19 cellular contexts compared by ENCODE assay signal in the genomic region with DNA sequence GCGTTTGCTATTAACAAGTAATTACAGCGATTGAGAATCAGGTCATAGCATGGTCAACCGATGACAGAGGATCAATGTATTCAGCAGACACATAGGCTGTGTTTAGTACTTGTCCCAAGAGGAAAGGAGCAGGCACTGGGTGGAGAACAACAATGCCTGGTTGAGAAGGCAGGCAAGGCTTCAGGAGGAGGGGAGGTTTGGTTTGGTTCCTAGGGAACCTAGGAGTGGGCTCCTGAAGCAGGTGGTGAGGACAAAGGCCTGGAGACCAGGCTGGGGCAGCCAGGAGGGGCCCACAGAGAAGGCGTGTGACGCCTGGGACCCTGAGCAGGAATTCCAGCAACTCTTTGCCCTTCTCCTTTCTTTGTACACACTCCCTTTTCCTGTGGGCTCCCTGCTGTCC.
A peak's percentile ranks its signal among the peaks of the same experiment; 100 is the strongest.
DNase-seq lines count a peak whose midpoint lies in the region; ATAC-seq, FAIRE-seq and TF ChIP-seq lines count a peak whose summit lies in the region.
"Had no signal": no experiment of that assay in that cellular context is flagged by ENCODE, and none has a peak within 500 bp of the region (broad histone marks: within the 10 kb centered on the region; RNA-seq: fewer than 3 reads in every experiment).

No MANE protein-coding gene starts in this region.

- H3K27me3 ChIP-seq in GM23338 (ENCODE audit: insufficient read depth) (no peaks in the 10 kb centered on the region), pancreas (no peaks in the 10 kb centered on the region)
- H3K27me3 ChIP-seq: BLaER1 had no signal

- peaks cover 10% of the 10 kb centered on the region for H3K4me1 Mint-ChIP-seq in GM23338

- no peaks in the 10 kb centered on the region for H3K36me3 ChIP-seq in GM23338 (ENCODE audit: insufficient read depth)
- H3K36me3 ChIP-seq in pancreas: no peaks in the 10 kb centered on the region
- H3K36me3 ChIP-seq: BLaER1 had no signal

- H3K79me2 ChIP-seq in GM23338 (replicated peaks; ENCODE audit: insufficient read depth): no peaks in the 10 kb centered on the region

- H3F3A ChIP-seq in GM23338 (replicated peaks; ENCODE audit: low read depth): no peaks in the 10 kb centered on the region

- no peak overlapping the region for H3K27ac ChIP-seq in GM23338 (ENCODE audit: low read depth)
- H3K27ac ChIP-seq in pancreas: peak overlapping the region; percentile 43 to 84 (median 68)
- H3K27ac ChIP-seq: BLaER1 had no signal

- H3K36me3 Mint-ChIP-seq in GM23338 (ENCODE audit: low read depth): no peaks in the 10 kb centered on the region
- H3K36me3 Mint-ChIP-seq: CD8-positive, alpha-beta T cell had no signal

- FAIRE-seq in pancreas (lab: Jason Lieb, UNC): no peak
- FAIRE-seq: A204.1, D721Med, HepG2 had no signal

- DNase-seq in NCI-H2029 treated with DMSO at 0.1 percent for 48 hours (lab: John Stamatoyannopoulos, UW) (peak; percentile 46), NCI-H2029 (lab: John Stamatoyannopoulos, UW) (no peak), GM23338 (ENCODE audit: low spot score) (peak; percentile 12), NCI-H69 (lab: John Stamatoyannopoulos, UW) (peak; percentile 81), pancreas (peak in 1 of 6 donors; percentile 21), T1000 (lab: John Stamatoyannopoulos, UW) (no peak)
- DNase-seq in stimulated activated CD4-positive, alpha-beta T cell treated with anti-CD3 and anti-CD28 coated beads, Interleukin-12 subunit alpha, Interleukin-12 subunit beta, amount 100 ng/mL, for 4 hours: no peak
- DNase-seq: CD8-positive, alpha-beta T cell; EL; H7; KG1; NCI-H1048; NCI-H187; NK-92 treated with Interleukin-12 subunit alpha and Interleukin-12 subunit beta, amount 100 ng/mL, for 24 hours had no signal

- 32 to 45% methylated on average over 5 of the region's 5 CpGs for WGBS in pancreas, 2 donors

- H3K4me1 ChIP-seq in GM23338 (ENCODE audit: insufficient read depth): peaks cover 4% of the 10 kb centered on the region; the same call in 1 of the 2 replicates
- peaks cover 23 to 35% (median 28%) of the 10 kb centered on the region in 3 donors for H3K4me1 ChIP-seq in pancreas
- H3K4me1 ChIP-seq: BLaER1 had no signal

- no peaks in the 10 kb centered on the region for H4K20me1 ChIP-seq in GM23338 (replicated peaks; ENCODE audit: insufficient read depth)
- H4K20me1 ChIP-seq: BLaER1 had no signal

- intact Hi-C loops in pancreas (cut with DNase I): no loop called here

- H3K4me3 ChIP-seq in GM23338: no peak overlapping the region
- H3K4me3 ChIP-seq in pancreas: no peak overlapping the region
- H3K4me3 ChIP-seq: BLaER1 had no signal

- H3K27ac Mint-ChIP-seq in GM23338: no peak overlapping the region
- H3K27ac Mint-ChIP-seq: CD8-positive, alpha-beta T cell had no signal

- H3K27me3 Mint-ChIP-seq in GM23338 (ENCODE audit: insufficient read depth, low read depth, poor library complexity): peaks cover 3% of the 10 kb centered on the region

- no peaks in the 10 kb centered on the region for H3K9me3 ChIP-seq in pancreas
- H3K9me3 ChIP-seq: BLaER1 had no signal

- no peaks in the 10 kb centered on the region for H3K9me2 ChIP-seq in GM23338 (ENCODE audit: insufficient read depth)

- peak; percentile 75 for ATAC-seq in GM23338
- ATAC-seq in pancreas: peak; percentile 6 to 10 (median 7)
- ATAC-seq in GM18868 (IDR thresholded peaks at IDR 0.05; ENCODE audit: unreplicated experiment): no peak
- ATAC-seq: CD8-positive, alpha-beta T cell; HepG2 had no signal

- H3K9me3 Mint-ChIP-seq in GM23338: no peaks in the 10 kb centered on the region
- H3K9me3 Mint-ChIP-seq: CD8-positive, alpha-beta T cell had no signal

- H2AFZ ChIP-seq in GM23338: no peak overlapping the region

- H3K4me3 Mint-ChIP-seq in GM23338: no peak overlapping the region
- H3K4me3 Mint-ChIP-seq: CD8-positive, alpha-beta T cell had no signal

- no peak for TF ChIP-seq CTCF in GM23338 (conservative IDR thresholded peaks at IDR 0.05; ENCODE audit: low read depth in 2 of 2)
- no peak for TF ChIP-seq CTCF in pancreas (IDR thresholded peaks at IDR 0.05)

- H3K4me2 ChIP-seq in GM23338: no peak overlapping the region
- H3K4me2 ChIP-seq: BLaER1 had no signal

TF ChIP-seq in GM23338, 12 proteins besides CTCF, POLR2A, EP300 and RAD21 (continues in another document):
- TF ChIP-seq, protein P1, sequence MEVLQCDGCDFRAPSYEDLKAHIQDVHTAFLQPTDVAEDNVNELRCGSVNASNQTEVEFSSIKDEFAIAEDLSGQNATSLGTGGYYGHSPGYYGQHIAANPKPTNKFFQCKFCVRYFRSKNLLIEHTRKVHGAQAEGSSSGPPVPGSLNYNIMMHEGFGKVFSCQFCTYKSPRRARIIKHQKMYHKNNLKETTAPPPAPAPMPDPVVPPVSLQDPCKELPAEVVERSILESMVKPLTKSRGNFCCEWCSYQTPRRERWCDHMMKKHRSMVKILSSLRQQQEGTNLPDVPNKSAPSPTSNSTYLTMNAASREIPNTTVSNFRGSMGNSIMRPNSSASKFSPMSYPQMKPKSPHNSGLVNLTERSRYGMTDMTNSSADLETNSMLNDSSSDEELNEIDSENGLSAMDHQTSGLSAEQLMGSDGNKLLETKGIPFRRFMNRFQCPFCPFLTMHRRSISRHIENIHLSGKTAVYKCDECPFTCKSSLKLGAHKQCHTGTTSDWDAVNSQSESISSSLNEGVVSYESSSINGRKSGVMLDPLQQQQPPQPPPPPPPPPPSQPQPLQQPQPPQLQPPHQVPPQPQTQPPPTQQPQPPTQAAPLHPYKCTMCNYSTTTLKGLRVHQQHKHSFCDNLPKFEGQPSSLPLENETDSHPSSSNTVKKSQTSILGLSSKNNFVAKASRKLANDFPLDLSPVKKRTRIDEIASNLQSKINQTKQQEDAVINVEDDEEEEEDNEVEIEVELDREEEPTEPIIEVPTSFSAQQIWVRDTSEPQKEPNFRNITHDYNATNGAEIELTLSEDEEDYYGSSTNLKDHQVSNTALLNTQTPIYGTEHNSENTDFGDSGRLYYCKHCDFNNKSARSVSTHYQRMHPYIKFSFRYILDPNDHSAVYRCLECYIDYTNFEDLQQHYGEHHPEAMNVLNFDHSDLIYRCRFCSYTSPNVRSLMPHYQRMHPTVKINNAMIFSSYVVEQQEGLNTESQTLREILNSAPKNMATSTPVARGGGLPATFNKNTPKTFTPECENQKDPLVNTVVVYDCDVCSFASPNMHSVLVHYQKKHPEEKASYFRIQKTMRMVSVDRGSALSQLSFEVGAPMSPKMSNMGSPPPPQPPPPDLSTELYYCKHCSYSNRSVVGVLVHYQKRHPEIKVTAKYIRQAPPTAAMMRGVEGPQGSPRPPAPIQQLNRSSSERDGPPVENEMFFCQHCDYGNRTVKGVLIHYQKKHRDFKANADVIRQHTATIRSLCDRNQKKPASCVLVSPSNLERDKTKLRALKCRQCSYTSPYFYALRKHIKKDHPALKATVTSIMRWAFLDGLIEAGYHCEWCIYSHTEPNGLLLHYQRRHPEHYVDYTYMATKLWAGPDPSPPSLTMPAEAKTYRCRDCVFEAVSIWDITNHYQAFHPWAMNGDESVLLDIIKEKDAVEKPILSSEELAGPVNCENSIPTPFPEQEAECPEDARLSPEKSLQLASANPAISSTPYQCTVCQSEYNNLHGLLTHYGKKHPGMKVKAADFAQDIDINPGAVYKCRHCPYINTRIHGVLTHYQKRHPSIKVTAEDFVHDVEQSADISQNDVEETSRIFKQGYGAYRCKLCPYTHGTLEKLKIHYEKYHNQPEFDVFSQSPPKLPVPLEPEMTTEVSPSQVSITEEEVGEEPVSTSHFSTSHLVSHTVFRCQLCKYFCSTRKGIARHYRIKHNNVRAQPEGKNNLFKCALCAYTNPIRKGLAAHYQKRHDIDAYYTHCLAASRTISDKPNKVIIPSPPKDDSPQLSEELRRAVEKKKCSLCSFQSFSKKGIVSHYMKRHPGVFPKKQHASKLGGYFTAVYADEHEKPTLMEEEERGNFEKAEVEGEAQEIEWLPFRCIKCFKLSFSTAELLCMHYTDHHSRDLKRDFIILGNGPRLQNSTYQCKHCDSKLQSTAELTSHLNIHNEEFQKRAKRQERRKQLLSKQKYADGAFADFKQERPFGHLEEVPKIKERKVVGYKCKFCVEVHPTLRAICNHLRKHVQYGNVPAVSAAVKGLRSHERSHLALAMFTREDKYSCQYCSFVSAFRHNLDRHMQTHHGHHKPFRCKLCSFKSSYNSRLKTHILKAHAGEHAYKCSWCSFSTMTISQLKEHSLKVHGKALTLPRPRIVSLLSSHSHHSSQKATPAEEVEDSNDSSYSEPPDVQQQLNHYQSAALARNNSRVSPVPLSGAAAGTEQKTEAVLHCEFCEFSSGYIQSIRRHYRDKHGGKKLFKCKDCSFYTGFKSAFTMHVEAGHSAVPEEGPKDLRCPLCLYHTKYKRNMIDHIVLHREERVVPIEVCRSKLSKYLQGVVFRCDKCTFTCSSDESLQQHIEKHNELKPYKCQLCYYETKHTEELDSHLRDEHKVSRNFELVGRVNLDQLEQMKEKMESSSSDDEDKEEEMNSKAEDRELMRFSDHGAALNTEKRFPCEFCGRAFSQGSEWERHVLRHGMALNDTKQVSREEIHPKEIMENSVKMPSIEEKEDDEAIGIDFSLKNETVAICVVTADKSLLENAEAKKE (CRISPR knock-in tag; IDR thresholded peaks at IDR 0.05): no peak
- TF ChIP-seq CREB1 (CRISPR knock-in tag; IDR thresholded peaks at IDR 0.05; ENCODE audit: low read depth) (no peak), EZH2phosphoT487 (IDR thresholded peaks at IDR 0.05; ENCODE audit: unreplicated experiment) (no peak), STAT1 (IDR thresholded peaks at IDR 0.05; ENCODE audit: unreplicated experiment) (no peak), POLR2AphosphoS5 (IDR thresholded peaks at IDR 0.05; ENCODE audit: low read depth) (no peak)
- TF ChIP-seq, protein P2, sequence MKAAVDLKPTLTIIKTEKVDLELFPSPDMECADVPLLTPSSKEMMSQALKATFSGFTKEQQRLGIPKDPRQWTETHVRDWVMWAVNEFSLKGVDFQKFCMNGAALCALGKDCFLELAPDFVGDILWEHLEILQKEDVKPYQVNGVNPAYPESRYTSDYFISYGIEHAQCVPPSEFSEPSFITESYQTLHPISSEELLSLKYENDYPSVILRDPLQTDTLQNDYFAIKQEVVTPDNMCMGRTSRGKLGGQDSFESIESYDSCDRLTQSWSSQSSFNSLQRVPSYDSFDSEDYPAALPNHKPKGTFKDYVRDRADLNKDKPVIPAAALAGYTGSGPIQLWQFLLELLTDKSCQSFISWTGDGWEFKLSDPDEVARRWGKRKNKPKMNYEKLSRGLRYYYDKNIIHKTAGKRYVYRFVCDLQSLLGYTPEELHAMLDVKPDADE (IDR thresholded peaks at IDR 0.05): no peak

Comparison
In these comparisons a context has a peak if more than half of its experiments do, and no peak if none do; other contexts are left out.
1. DNase-seq: peak in NCI-H2029 treated with DMSO at 0.1 percent for 48 hours (single experiment), GM23338 (single experiment) and NCI-H69 (single experiment); none in NCI-H2029 (single experiment), T1000 (single experiment) and stimulated activated CD4-positive, alpha-beta T cell treated with anti-CD3 and anti-CD28 coated beads, Interleukin-12 subunit alpha, Interleukin-12 subunit beta, amount 100 ng/mL, for 4 hours (single experiment).